In the genomic region with DNA sequence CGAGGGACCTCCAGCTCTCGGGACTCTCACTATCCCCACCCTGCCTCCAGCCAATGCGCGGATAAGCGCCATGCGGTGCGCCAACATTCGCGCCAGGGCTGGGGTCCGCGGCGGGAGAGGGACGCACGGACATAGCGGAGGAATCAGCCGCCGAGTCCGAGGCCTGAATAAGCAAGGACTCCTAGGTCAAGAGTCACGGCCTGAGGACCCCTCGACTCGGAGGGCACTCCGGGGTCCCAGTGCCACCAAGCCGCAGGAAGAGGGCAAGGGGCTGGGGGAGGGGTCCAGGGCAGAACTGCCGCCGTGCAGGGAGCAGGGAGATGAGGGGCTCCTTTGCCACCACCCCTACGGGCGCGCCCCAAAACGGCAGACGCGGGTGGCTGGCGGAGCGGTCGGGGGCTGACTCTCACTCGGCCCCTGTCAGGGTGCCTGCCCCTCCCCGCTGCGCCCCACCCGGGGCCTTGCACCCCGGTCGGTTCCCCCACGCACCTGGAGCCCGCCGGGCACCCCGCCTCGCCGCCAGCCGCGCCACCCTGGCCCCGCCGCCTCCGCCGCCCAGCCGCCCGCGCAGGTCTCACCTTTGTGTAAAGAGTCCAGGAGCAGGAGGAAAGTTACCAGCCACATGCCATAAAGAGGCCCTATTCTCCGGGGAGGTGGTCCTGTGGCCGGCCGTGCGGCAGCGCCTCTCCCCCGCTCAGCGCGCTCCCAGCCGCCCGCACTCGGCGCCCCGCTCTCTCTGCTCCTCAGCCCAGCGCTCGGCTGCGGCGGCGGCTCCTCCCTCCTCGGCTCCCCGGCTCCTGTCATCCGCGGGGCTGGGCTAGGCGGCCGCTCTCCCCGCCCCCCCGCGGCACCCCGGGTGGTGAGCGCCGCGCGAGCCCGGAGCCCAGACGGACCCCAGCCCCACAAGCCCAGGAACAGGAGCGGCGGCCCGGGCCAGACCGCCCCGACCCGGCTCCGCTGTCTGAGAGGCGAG, we compare ENCODE assay signal across 1 cellular context.
TF ChIP-seq lines count a peak whose summit lies in the region.

Gene DSCAML1 (minus strand): TSS at position 761 of the 973 bp plus-strand sequence. CDS start 137 bp downstream, at position 624.

TF ChIP-seq in H1, 55 proteins besides CTCF, POLR2A, EP300 and RAD21:
- TF ChIP-seq CREB1 (IDR thresholded peaks at IDR 0.05) (no peak), HDAC2 (IDR thresholded peaks at IDR 0.05; ENCODE audit: borderline replicate concordance in 1 of 2, low read depth in 2 of 2, low read length in 2 of 2) (no peak), SUZ12 (IDR thresholded peaks at IDR 0.05; ENCODE audit: low read length) (peak; percentile 83), SP2 (IDR thresholded peaks at IDR 0.05; ENCODE audit: low read length) (no peak), CBX5 (IDR thresholded peaks at IDR 0.05; ENCODE audit: low read depth, low read length) (no peak), MAFK (IDR thresholded peaks at IDR 0.05; ENCODE audit: low read depth, low read length) (no peak), TCF12 (IDR thresholded peaks at IDR 0.05; ENCODE audit: low read depth, low read length) (no peak), TAF1 (IDR thresholded peaks at IDR 0.05; ENCODE audit: low read depth, low read length) (no peak), ATF3 (IDR thresholded peaks at IDR 0.05; ENCODE audit: insufficient read depth, low read depth, low read length) (no peak), SIN3A (conservative IDR thresholded peaks at IDR 0.05 in 1 of 2, IDR thresholded peaks at IDR 0.05 in 1 of 2; ENCODE audit: low read depth in 1 of 2, low read length in 2 of 2) (peak in 1 of 2 experiments; percentile 51; a peak in 1 of 4 replicates), KDM4A (IDR thresholded peaks at IDR 0.05; ENCODE audit: low read depth, low read length, severe bottlenecking) (peak; percentile 67), EZH2 (IDR thresholded peaks at IDR 0.05; ENCODE audit: low read depth, low read length, severe bottlenecking) (peak; percentile 71), NRF1 (IDR thresholded peaks at IDR 0.05; ENCODE audit: low read depth, low read length) (no peak), RNF2 (IDR thresholded peaks at IDR 0.05; ENCODE audit: borderline replicate concordance, low read depth, low read length, missing control alignments, poor library complexity, severe bottlenecking) (no peak), SIX5 (IDR thresholded peaks at IDR 0.05; ENCODE audit: low read depth, low read length) (no peak), FOSL1 (IDR thresholded peaks at IDR 0.05; ENCODE audit: insufficient read depth, low read depth, low read length) (no peak), RXRA (IDR thresholded peaks at IDR 0.05; ENCODE audit: insufficient read depth, low read depth, low read length) (no peak), TBP (IDR thresholded peaks at IDR 0.05; ENCODE audit: low read depth, low read length) (no peak), SAP30 (IDR thresholded peaks at IDR 0.05; ENCODE audit: insufficient read depth, insufficient replicate concordance, low read length) (no peak), POU5F1 (IDR thresholded peaks at IDR 0.05; ENCODE audit: low read depth, low read length) (no peak), POLR2AphosphoS5 (IDR thresholded peaks at IDR 0.05; ENCODE audit: low read depth, low read length) (no peak), GABPA (IDR thresholded peaks at IDR 0.05; ENCODE audit: borderline replicate concordance, insufficient read depth, low read length) (no peak), SP1 (IDR thresholded peaks at IDR 0.05; ENCODE audit: low read depth, low read length) (no peak), KDM5A (IDR thresholded peaks at IDR 0.05; ENCODE audit: low read length) (no peak), SRF (IDR thresholded peaks at IDR 0.05; ENCODE audit: low read depth, low read length) (no peak), MAX (IDR thresholded peaks at IDR 0.05) (peak; percentile 19; the same call in 1 of the 2 replicates), ASH2L (IDR thresholded peaks at IDR 0.05; ENCODE audit: low read length) (no peak)
- TF ChIP-seq, protein P1, sequence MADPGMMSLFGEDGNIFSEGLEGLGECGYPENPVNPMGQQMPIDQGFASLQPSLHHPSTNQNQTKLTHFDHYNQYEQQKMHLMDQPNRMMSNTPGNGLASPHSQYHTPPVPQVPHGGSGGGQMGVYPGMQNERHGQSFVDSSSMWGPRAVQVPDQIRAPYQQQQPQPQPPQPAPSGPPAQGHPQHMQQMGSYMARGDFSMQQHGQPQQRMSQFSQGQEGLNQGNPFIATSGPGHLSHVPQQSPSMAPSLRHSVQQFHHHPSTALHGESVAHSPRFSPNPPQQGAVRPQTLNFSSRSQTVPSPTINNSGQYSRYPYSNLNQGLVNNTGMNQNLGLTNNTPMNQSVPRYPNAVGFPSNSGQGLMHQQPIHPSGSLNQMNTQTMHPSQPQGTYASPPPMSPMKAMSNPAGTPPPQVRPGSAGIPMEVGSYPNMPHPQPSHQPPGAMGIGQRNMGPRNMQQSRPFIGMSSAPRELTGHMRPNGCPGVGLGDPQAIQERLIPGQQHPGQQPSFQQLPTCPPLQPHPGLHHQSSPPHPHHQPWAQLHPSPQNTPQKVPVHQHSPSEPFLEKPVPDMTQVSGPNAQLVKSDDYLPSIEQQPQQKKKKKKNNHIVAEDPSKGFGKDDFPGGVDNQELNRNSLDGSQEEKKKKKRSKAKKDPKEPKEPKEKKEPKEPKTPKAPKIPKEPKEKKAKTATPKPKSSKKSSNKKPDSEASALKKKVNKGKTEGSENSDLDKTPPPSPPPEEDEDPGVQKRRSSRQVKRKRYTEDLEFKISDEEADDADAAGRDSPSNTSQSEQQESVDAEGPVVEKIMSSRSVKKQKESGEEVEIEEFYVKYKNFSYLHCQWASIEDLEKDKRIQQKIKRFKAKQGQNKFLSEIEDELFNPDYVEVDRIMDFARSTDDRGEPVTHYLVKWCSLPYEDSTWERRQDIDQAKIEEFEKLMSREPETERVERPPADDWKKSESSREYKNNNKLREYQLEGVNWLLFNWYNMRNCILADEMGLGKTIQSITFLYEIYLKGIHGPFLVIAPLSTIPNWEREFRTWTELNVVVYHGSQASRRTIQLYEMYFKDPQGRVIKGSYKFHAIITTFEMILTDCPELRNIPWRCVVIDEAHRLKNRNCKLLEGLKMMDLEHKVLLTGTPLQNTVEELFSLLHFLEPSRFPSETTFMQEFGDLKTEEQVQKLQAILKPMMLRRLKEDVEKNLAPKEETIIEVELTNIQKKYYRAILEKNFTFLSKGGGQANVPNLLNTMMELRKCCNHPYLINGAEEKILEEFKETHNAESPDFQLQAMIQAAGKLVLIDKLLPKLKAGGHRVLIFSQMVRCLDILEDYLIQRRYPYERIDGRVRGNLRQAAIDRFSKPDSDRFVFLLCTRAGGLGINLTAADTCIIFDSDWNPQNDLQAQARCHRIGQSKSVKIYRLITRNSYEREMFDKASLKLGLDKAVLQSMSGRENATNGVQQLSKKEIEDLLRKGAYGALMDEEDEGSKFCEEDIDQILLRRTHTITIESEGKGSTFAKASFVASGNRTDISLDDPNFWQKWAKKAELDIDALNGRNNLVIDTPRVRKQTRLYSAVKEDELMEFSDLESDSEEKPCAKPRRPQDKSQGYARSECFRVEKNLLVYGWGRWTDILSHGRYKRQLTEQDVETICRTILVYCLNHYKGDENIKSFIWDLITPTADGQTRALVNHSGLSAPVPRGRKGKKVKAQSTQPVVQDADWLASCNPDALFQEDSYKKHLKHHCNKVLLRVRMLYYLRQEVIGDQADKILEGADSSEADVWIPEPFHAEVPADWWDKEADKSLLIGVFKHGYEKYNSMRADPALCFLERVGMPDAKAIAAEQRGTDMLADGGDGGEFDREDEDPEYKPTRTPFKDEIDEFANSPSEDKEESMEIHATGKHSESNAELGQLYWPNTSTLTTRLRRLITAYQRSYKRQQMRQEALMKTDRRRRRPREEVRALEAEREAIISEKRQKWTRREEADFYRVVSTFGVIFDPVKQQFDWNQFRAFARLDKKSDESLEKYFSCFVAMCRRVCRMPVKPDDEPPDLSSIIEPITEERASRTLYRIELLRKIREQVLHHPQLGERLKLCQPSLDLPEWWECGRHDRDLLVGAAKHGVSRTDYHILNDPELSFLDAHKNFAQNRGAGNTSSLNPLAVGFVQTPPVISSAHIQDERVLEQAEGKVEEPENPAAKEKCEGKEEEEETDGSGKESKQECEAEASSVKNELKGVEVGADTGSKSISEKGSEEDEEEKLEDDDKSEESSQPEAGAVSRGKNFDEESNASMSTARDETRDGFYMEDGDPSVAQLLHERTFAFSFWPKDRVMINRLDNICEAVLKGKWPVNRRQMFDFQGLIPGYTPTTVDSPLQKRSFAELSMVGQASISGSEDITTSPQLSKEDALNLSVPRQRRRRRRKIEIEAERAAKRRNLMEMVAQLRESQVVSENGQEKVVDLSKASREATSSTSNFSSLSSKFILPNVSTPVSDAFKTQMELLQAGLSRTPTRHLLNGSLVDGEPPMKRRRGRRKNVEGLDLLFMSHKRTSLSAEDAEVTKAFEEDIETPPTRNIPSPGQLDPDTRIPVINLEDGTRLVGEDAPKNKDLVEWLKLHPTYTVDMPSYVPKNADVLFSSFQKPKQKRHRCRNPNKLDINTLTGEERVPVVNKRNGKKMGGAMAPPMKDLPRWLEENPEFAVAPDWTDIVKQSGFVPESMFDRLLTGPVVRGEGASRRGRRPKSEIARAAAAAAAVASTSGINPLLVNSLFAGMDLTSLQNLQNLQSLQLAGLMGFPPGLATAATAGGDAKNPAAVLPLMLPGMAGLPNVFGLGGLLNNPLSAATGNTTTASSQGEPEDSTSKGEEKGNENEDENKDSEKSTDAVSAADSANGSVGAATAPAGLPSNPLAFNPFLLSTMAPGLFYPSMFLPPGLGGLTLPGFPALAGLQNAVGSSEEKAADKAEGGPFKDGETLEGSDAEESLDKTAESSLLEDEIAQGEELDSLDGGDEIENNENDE (IDR thresholded peaks at IDR 0.05; ENCODE audit: insufficient replicate concordance, low read length), result no peak
TF ChIP-seq in H1: peak in this region for 5.
